8 cellular contexts compared by ENCODE assay signal in genomic region chr12:111368291-111368683, GRCh38. TPM values are rescaled to one million over a fixed set of nuclear protein-coding genes. Genes with fewer than 3 reads are reported as not detected.
A peak's percentile ranks its signal among the peaks of the same experiment; 100 is the strongest.
DNase-seq lines count a peak whose midpoint lies in the region; ATAC-seq and TF ChIP-seq lines count a peak whose summit lies in the region.

No MANE protein-coding gene starts in this region.

- in situ Hi-C loops in astrocyte of the spinal cord (cut with HindIII; ENCODE audit: low sequenced_read_pairs): no loop called here

- H3K27me3 ChIP-seq in BE2C: no peaks in the 10 kb centered on the region
- no peaks in the 10 kb centered on the region for H3K27me3 ChIP-seq in thyroid gland

- WGBS in thyroid gland, 2 donors: 1 to 4% methylated on average over 8 to 13 of the region's 13 CpGs

- H3K36me3 ChIP-seq in BE2C (no peaks in the 10 kb centered on the region), thyroid gland (no peaks in the 10 kb centered on the region)

- H3K4me1 ChIP-seq in BE2C (no peaks in the 10 kb centered on the region), thyroid gland (peaks cover 8 to 13% of the 10 kb centered on the region in 2 donors)

- TF ChIP-seq POLR2A in thyroid gland (IDR thresholded peaks at IDR 0.05): no peak

- DNase-seq in BE2C (peak; percentile 30), astrocyte of the spinal cord (ENCODE audit: low read depth, low spot score) (no peak), left lobe of liver (ENCODE audit: low spot score) (peak; percentile 66), thyroid gland (peak; percentile 20 to 31), middle frontal gyrus (ENCODE audit: extremely low spot score, low spot score) (no peak), SIG-M5 (lab: John Stamatoyannopoulos, UW) (no peak), activated gamma-delta T cell treated with Interleukin-2 at 50 U/mL for 16 hours (no peak)

- H3K4me3 ChIP-seq in BE2C (ENCODE audit: low read depth, low read length) (peak overlapping the region; percentile 81), astrocyte of the spinal cord (ENCODE audit: low read depth, low read length) (peak overlapping the region; percentile 82), thyroid gland (replicated peaks in 1 of 3) (peak overlapping the region; percentile 67 to 79 (median 73))

- H3K27ac ChIP-seq in thyroid gland: no peak overlapping the region

- TF ChIP-seq CTCF in BE2C (IDR thresholded peaks at IDR 0.05; ENCODE audit: low read depth, low read length) (no peak), astrocyte of the spinal cord (IDR thresholded peaks at IDR 0.05; ENCODE audit: low read depth, low read length) (no peak), thyroid gland (IDR thresholded peaks at IDR 0.05) (no peak)

- peak; percentile 19 for ATAC-seq in HG03354 (IDR thresholded peaks at IDR 0.05; ENCODE audit: poor library complexity, severe bottlenecking, unreplicated experiment)
- peak; percentile 38 for ATAC-seq in left lobe of liver

- H3K9me3 ChIP-seq in BE2C (no peaks in the 10 kb centered on the region), thyroid gland (no peaks in the 10 kb centered on the region)

- intact Hi-C loops in thyroid gland (cut with DNase I): no loop called here

RNA-seq across cellular contexts. Expression of gene PHETA1, which starts 0.6 kb away (rescaled TPM):
- polyA plus RNA-seq in BE2C (2012; ENCODE audit: insufficient read depth, insufficient read length, low read depth): 22.6 TPM
- 9.4 TPM for total RNA-seq in left lobe of liver
- 10 to 100 TPM in 2 of 4 donors, 1 to 10 TPM in 2; 8.1 to 23.5 (median 15.3) TPM for total RNA-seq in thyroid gland

RNA-seq across cellular contexts. Expression of gene SH2B3, which starts 37.4 kb away (rescaled TPM):
- polyA plus RNA-seq in BE2C (2012; ENCODE audit: insufficient read depth, insufficient read length, low read depth): 42.9 TPM
- total RNA-seq in left lobe of liver: 11.7 TPM
- 10 to 100 TPM; 14.1 to 36.5 (median 25.6) TPM for total RNA-seq in thyroid gland

Comparison
In these comparisons a context has a peak if more than half of its experiments do, and no peak if none do; other contexts are left out.
1. DNase-seq: peak in BE2C (single experiment), left lobe of liver (single experiment) and thyroid gland (2 of 2); none in astrocyte of the spinal cord (single experiment), middle frontal gyrus (single experiment), SIG-M5 (single experiment) and activated gamma-delta T cell treated with Interleukin-2 at 50 U/mL for 16 hours (single experiment).
2. Peak in every context shown above with its lines, with median percentiles within 50 percentile points of each other: H3K4me3 ChIP-seq.